Comparison of ENCODE assay signal across 3 cellular contexts in genomic region chr14:69175130-69175529, GRCh38.
TF ChIP-seq lines count a peak whose summit lies in the region.

No MANE protein-coding gene starts in this region.

TF ChIP-seq in HEK293, 187 proteins besides CTCF, POLR2A, EP300 and RAD21:
- TF ChIP-seq ELK4 (IDR thresholded peaks at IDR 0.05; ENCODE audit: borderline replicate concordance, low read depth, low read length) (no peak), SCRT2 (tag by site-specific recombination; IDR thresholded peaks at IDR 0.05) (peak; percentile 36; the same call in 1 of the 2 replicates)

TF ChIP-seq in K562, 482 proteins besides CTCF, POLR2A, EP300 and RAD21:
- TF ChIP-seq ATF3 (IDR thresholded peaks at IDR 0.05), result 0 out of 2 replicates have a peak, but pooled peaks have one; percentile 10
- TF ChIP-seq ATF3 (CRISPR knock-in tag; conservative IDR thresholded peaks at IDR 0.05), result no peak
- TF ChIP-seq ZFP91 (CRISPR knock-in tag; IDR thresholded peaks at IDR 0.05), result no peak
- TF ChIP-seq ASH1L (IDR thresholded peaks at IDR 0.05; ENCODE audit: borderline replicate concordance, low read depth, partially characterized antibody), result no peak
- TF ChIP-seq JUND (IDR thresholded peaks at IDR 0.05; ENCODE audit: borderline replicate concordance, low read depth, low read length), result no peak
- TF ChIP-seq JUND (tag; IDR thresholded peaks at IDR 0.05; ENCODE audit: borderline replicate concordance, low read depth, low read length), result no peak
- TF ChIP-seq NBN (IDR thresholded peaks at IDR 0.05; ENCODE audit: low read depth), result no peak
- no peak for TF ChIP-seq TFAM (CRISPR knock-in tag; conservative IDR thresholded peaks at IDR 0.05)
- TF ChIP-seq TAL1 (IDR thresholded peaks at IDR 0.05), result no peak

TF ChIP-seq in neural cell, 6 proteins besides CTCF, POLR2A, EP300 and RAD21:
- TF ChIP-seq POLR2AphosphoS5 (IDR thresholded peaks at IDR 0.05) (peak; percentile 72), TAF1 (IDR thresholded peaks at IDR 0.05; ENCODE audit: low read depth) (no peak)
TF ChIP-seq in neural cell: peak in this region for 1.
